ENCODE assay signal across 26 cellular contexts in the genomic region with DNA sequence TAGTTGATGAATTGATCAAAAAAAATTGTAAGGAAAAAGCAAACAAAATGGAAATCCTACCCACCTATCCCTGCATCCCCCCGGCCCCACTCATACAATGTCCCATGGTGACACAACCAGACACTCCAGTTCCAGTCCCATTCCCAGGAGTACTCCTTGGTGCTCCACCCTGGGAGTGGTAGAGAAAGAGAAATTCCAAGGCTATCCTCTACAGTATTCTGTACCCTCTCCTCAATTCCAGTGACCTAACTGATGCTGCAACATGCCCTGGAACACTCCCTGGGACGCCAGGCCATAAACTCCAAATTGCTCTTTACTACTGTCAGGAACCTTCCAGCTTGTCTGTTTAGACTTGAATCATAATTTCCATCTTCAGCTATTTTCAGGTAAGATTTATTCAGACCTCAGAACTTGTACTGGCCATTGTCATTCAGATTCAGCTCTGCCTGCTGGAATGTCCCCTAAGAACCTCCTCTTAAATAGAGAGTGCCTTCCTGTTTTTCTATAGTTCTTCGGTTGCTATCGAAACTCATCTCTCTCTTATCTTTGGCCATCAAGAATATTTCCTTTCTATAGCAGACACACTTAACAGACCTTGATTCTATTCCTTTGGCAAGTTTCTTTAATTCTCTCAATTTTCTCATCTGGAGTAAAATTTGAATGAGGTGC. TPM values are rescaled to one million over a fixed set of nuclear protein-coding genes. Genes with fewer than 3 reads are reported as not detected.
A peak's percentile ranks its signal among the peaks of the same experiment; 100 is the strongest.
DNase-seq lines count a peak whose midpoint lies in the region; ATAC-seq and TF ChIP-seq lines count a peak whose summit lies in the region.
"Had no signal": no experiment of that assay in that cellular context is flagged by ENCODE, and none has a peak within 500 bp of the region (broad histone marks: within the 10 kb centered on the region; RNA-seq: fewer than 3 reads in every experiment).

No MANE protein-coding gene starts in this region.

- no peaks in the 10 kb centered on the region for H4K20me1 ChIP-seq in neural progenitor cell (ENCODE audit: low read depth)

- no peaks in the 10 kb centered on the region for H3K36me3 Mint-ChIP-seq in activated naive CD4-positive, alpha-beta T cell treated with anti-CD3 and anti-CD28 coated beads, Interleukin-2, amount 50 U/mL, for 24 hours
- peaks cover 2% of the 10 kb centered on the region for H3K36me3 Mint-ChIP-seq in activated T-helper 1 cell treated with anti-CD3 and anti-CD28 coated beads, Interleukin-12 subunit alpha, Interleukin-12 subunit beta, Interleukin-2, Interleukin-4 antibody, amounts not matched to agents 30 ng/mL and 10 ng/mL and 1 ng/mL, durations not matched to agents 14 hours and 24 hours and 36 hours (ENCODE audit: low read depth)
- no peaks in the 10 kb centered on the region for H3K36me3 Mint-ChIP-seq in neural progenitor cell
- H3K36me3 Mint-ChIP-seq: activated CD8-positive, alpha-beta memory T cell treated with anti-CD3 and anti-CD28 coated beads, Interleukin-2, amount 10 ng/mL, durations not matched to agents 7 days and 5 days; naive B cell; stimulated activated effector memory CD8-positive, alpha-beta T cell treated with anti-CD3 and anti-CD28 coated beads, Interleukin-12 subunit alpha, Interleukin-12 subunit beta, amount 100 ng/mL, for 72 hours had no signal

- H3K4me3 ChIP-seq in neural progenitor cell = no peak overlapping the region
- H3K4me3 ChIP-seq: left ventricle myocardium inferior, skin epidermis, suprapubic skin had no signal

- H3K4me1 Mint-ChIP-seq in activated naive CD4-positive, alpha-beta T cell treated with anti-CD3 and anti-CD28 coated beads, Interleukin-2, amount 50 U/mL, for 24 hours = peaks cover 21% of the 10 kb centered on the region
- peaks cover 19% of the 10 kb centered on the region for H3K4me1 Mint-ChIP-seq in activated T-helper 1 cell treated with anti-CD3 and anti-CD28 coated beads, Interleukin-12 subunit alpha, Interleukin-12 subunit beta, Interleukin-2, Interleukin-4 antibody, amounts not matched to agents 30 ng/mL and 10 ng/mL and 1 ng/mL, durations not matched to agents 14 hours and 24 hours and 36 hours (ENCODE audit: low read depth)
- H3K4me1 Mint-ChIP-seq in neural progenitor cell = peaks cover 8% of the 10 kb centered on the region
- H3K4me1 Mint-ChIP-seq: naive B cell; stimulated activated effector memory CD8-positive, alpha-beta T cell treated with anti-CD3 and anti-CD28 coated beads, Interleukin-12 subunit alpha, Interleukin-12 subunit beta, amount 100 ng/mL, for 72 hours had no signal

- no peaks in the 10 kb centered on the region for H3K9me3 ChIP-seq in neural progenitor cell (ENCODE audit: low read depth)
- H3K9me3 ChIP-seq: left ventricle myocardium inferior, suprapubic skin had no signal

- intact Hi-C loops in activated T-helper 1 cell treated with anti-CD3 and anti-CD28 coated beads, Interleukin-12 subunit alpha, Interleukin-12 subunit beta, Interleukin-2, Interleukin-4 antibody, amounts not matched to agents 30 ng/mL and 10 ng/mL and 1 ng/mL, durations not matched to agents 14 hours and 24 hours and 36 hours (cut with micrococcal nuclease) = no loop called here

- H3K4me2 ChIP-seq in neural progenitor cell = no peak overlapping the region

- TF ChIP-seq CTCF in neural progenitor cell (IDR thresholded peaks at IDR 0.05) = no peak

- H3K4me3 Mint-ChIP-seq in activated naive CD4-positive, alpha-beta T cell treated with anti-CD3 and anti-CD28 coated beads, Interleukin-2, amount 50 U/mL, for 24 hours = peak overlapping the region; percentile 2
- peak overlapping the region; percentile 11 for H3K4me3 Mint-ChIP-seq in activated T-helper 1 cell treated with anti-CD3 and anti-CD28 coated beads, Interleukin-12 subunit alpha, Interleukin-12 subunit beta, Interleukin-2, Interleukin-4 antibody, amounts not matched to agents 30 ng/mL and 10 ng/mL and 1 ng/mL, durations not matched to agents 14 hours and 24 hours and 36 hours
- peak overlapping the region; percentile 13 for H3K4me3 Mint-ChIP-seq in neural progenitor cell
- H3K4me3 Mint-ChIP-seq: activated CD8-positive, alpha-beta memory T cell treated with anti-CD3 and anti-CD28 coated beads, Interleukin-2, amount 10 ng/mL, durations not matched to agents 7 days and 5 days; naive B cell; stimulated activated effector memory CD8-positive, alpha-beta T cell treated with anti-CD3 and anti-CD28 coated beads, Interleukin-12 subunit alpha, Interleukin-12 subunit beta, amount 100 ng/mL, for 72 hours had no signal

- no peaks in the 10 kb centered on the region for H3F3A ChIP-seq in neural progenitor cell (ENCODE audit: low read depth)

- no peak overlapping the region for H3K27ac ChIP-seq in neural progenitor cell
- H3K27ac ChIP-seq: brain microvascular endothelial cell, HL-60, left ventricle myocardium inferior, skin epidermis, suprapubic skin had no signal

- H3K27ac Mint-ChIP-seq in activated naive CD4-positive, alpha-beta T cell treated with anti-CD3 and anti-CD28 coated beads, Interleukin-2, amount 50 U/mL, for 24 hours = no peak overlapping the region
- H3K27ac Mint-ChIP-seq in activated T-helper 1 cell treated with anti-CD3 and anti-CD28 coated beads, Interleukin-12 subunit alpha, Interleukin-12 subunit beta, Interleukin-2, Interleukin-4 antibody, amounts not matched to agents 30 ng/mL and 10 ng/mL and 1 ng/mL, durations not matched to agents 14 hours and 24 hours and 36 hours = no peak overlapping the region
- no peak overlapping the region for H3K27ac Mint-ChIP-seq in neural progenitor cell
- H3K27ac Mint-ChIP-seq: activated CD8-positive, alpha-beta memory T cell treated with anti-CD3 and anti-CD28 coated beads, Interleukin-2, amount 10 ng/mL, durations not matched to agents 7 days and 5 days; naive B cell; stimulated activated effector memory CD8-positive, alpha-beta T cell treated with anti-CD3 and anti-CD28 coated beads, Interleukin-12 subunit alpha, Interleukin-12 subunit beta, amount 100 ng/mL, for 72 hours had no signal

- in situ Hi-C loops in KBM-7 (cut with MboI; ENCODE audit: low pct_unique_long_range_greater_than_20kb, low sequenced_read_pairs) = no loop called here

- no peaks in the 10 kb centered on the region for H3K79me2 ChIP-seq in neural progenitor cell (ENCODE audit: low read depth)

- no peak for DNase-seq in activated naive CD4-positive, alpha-beta T cell treated with anti-CD3 and anti-CD28 coated beads, Interleukin-2, amount 50 U/mL, for 16 hours
- DNase-seq in KBM-7 (peak; percentile 78), neural progenitor cell (ENCODE audit: low spot score) (no peak), NCI-H2029 treated with DMSO at 0.1 percent for 48 hours (lab: John Stamatoyannopoulos, UW) (no peak)
- no peak for DNase-seq in activated T-helper 1 cell treated with anti-CD3 and anti-CD28 coated beads, Interleukin-12 subunit alpha, Interleukin-12 subunit beta, Interleukin-2, Interleukin-4 antibody, amounts not matched to agents 30 ng/mL and 10 ng/mL and 1 ng/mL, durations not matched to agents 14 hours and 24 hours and 36 hours (ENCODE audit: low spot score)
- DNase-seq: activated CD8-positive, alpha-beta memory T cell treated with anti-CD3 and anti-CD28 coated beads, Interleukin-2, amount 10 ng/mL, durations not matched to agents 7 days and 5 days; brain microvascular endothelial cell; C1 segment of cervical spinal cord; effector CD8-positive, alpha-beta T cell; foreskin melanocyte; left ventricle myocardium inferior; naive B cell; NCI-H2081; stimulated activated CD4-positive, alpha-beta T cell treated with anti-CD3 and anti-CD28 coated beads, Interleukin-1b, Interleukin-23, amount 100 ng/mL, for 48 hours had no signal

- no peaks in the 10 kb centered on the region for H3K9me3 Mint-ChIP-seq in activated naive CD4-positive, alpha-beta T cell treated with anti-CD3 and anti-CD28 coated beads, Interleukin-2, amount 50 U/mL, for 24 hours
- no peaks in the 10 kb centered on the region for H3K9me3 Mint-ChIP-seq in activated T-helper 1 cell treated with anti-CD3 and anti-CD28 coated beads, Interleukin-12 subunit alpha, Interleukin-12 subunit beta, Interleukin-2, Interleukin-4 antibody, amounts not matched to agents 30 ng/mL and 10 ng/mL and 1 ng/mL, durations not matched to agents 14 hours and 24 hours and 36 hours
- H3K9me3 Mint-ChIP-seq in neural progenitor cell = peaks cover 5% of the 10 kb centered on the region
- H3K9me3 Mint-ChIP-seq: stimulated activated effector memory CD8-positive, alpha-beta T cell treated with anti-CD3 and anti-CD28 coated beads, Interleukin-12 subunit alpha, Interleukin-12 subunit beta, amount 100 ng/mL, for 72 hours had no signal

- H3K27me3 ChIP-seq in neural progenitor cell = no peaks in the 10 kb centered on the region
- H3K27me3 ChIP-seq: brain microvascular endothelial cell had no signal

- no peak overlapping the region for H2AFZ ChIP-seq in neural progenitor cell (replicated peaks)

- H3K9ac ChIP-seq in neural progenitor cell = no peak overlapping the region

- no peaks in the 10 kb centered on the region for H3K36me3 ChIP-seq in neural progenitor cell
- H3K36me3 ChIP-seq: brain microvascular endothelial cell, left ventricle myocardium inferior, suprapubic skin had no signal

- peaks cover 5% of the 10 kb centered on the region for H3K4me1 ChIP-seq in neural progenitor cell
- H3K4me1 ChIP-seq: left ventricle myocardium inferior, suprapubic skin had no signal

- ATAC-seq in GM19035 (IDR thresholded peaks at IDR 0.05; ENCODE audit: unreplicated experiment) = no peak
- ATAC-seq: activated CD8-positive, alpha-beta memory T cell treated with anti-CD3 and anti-CD28 coated beads, Interleukin-2, amount 10 ng/mL, durations not matched to agents 7 days and 5 days; esophagus mucosa; HCT116; SK-N-SH treated with all-trans-retinoic acid at 6 μM for 48 hours; stimulated activated effector memory CD8-positive, alpha-beta T cell treated with anti-CD3 and anti-CD28 coated beads, Interleukin-12 subunit alpha, Interleukin-12 subunit beta, amount 100 ng/mL, for 72 hours had no signal

- no peaks in the 10 kb centered on the region for H3K27me3 Mint-ChIP-seq in activated naive CD4-positive, alpha-beta T cell treated with anti-CD3 and anti-CD28 coated beads, Interleukin-2, amount 50 U/mL, for 24 hours
- H3K27me3 Mint-ChIP-seq in activated T-helper 1 cell treated with anti-CD3 and anti-CD28 coated beads, Interleukin-12 subunit alpha, Interleukin-12 subunit beta, Interleukin-2, Interleukin-4 antibody, amounts not matched to agents 30 ng/mL and 10 ng/mL and 1 ng/mL, durations not matched to agents 14 hours and 24 hours and 36 hours (ENCODE audit: insufficient read depth) = no peaks in the 10 kb centered on the region
- no peaks in the 10 kb centered on the region for H3K27me3 Mint-ChIP-seq in neural progenitor cell (ENCODE audit: insufficient read depth, low read depth)

RNA-seq across cellular contexts. Expression of a gene that starts 8.7 kb away (rescaled TPM):
- total RNA-seq in activated T-helper 1 cell treated with anti-CD3 and anti-CD28 coated beads, Interleukin-12 subunit alpha, Interleukin-12 subunit beta, Interleukin-2, Interleukin-4 antibody, amounts not matched to agents 30 ng/mL and 10 ng/mL and 1 ng/mL, durations not matched to agents 14 hours and 24 hours and 36 hours = not detected in 2 replicates
- not detected in 2 replicates for total RNA-seq in neural progenitor cell (ENCODE audit: low replicate concordance)
- total RNA-seq: activated CD8-positive, alpha-beta memory T cell treated with anti-CD3 and anti-CD28 coated beads, Interleukin-2, amount 10 ng/mL, durations not matched to agents 7 days and 5 days; esophagus mucosa; left ventricle myocardium inferior; OCI-LY7; osteoblast; suprapubic skin; urinary bladder had no signal

RNA-seq across cellular contexts. Expression of a gene that starts 18.7 kb away (rescaled TPM):
- not detected in 2 replicates for total RNA-seq in activated T-helper 1 cell treated with anti-CD3 and anti-CD28 coated beads, Interleukin-12 subunit alpha, Interleukin-12 subunit beta, Interleukin-2, Interleukin-4 antibody, amounts not matched to agents 30 ng/mL and 10 ng/mL and 1 ng/mL, durations not matched to agents 14 hours and 24 hours and 36 hours
- total RNA-seq in neural progenitor cell (ENCODE audit: low replicate concordance) = not detected in 2 replicates
- total RNA-seq: activated CD8-positive, alpha-beta memory T cell treated with anti-CD3 and anti-CD28 coated beads, Interleukin-2, amount 10 ng/mL, durations not matched to agents 7 days and 5 days; esophagus mucosa; left ventricle myocardium inferior; osteoblast; suprapubic skin; urinary bladder had no signal
